In the genomic region with DNA sequence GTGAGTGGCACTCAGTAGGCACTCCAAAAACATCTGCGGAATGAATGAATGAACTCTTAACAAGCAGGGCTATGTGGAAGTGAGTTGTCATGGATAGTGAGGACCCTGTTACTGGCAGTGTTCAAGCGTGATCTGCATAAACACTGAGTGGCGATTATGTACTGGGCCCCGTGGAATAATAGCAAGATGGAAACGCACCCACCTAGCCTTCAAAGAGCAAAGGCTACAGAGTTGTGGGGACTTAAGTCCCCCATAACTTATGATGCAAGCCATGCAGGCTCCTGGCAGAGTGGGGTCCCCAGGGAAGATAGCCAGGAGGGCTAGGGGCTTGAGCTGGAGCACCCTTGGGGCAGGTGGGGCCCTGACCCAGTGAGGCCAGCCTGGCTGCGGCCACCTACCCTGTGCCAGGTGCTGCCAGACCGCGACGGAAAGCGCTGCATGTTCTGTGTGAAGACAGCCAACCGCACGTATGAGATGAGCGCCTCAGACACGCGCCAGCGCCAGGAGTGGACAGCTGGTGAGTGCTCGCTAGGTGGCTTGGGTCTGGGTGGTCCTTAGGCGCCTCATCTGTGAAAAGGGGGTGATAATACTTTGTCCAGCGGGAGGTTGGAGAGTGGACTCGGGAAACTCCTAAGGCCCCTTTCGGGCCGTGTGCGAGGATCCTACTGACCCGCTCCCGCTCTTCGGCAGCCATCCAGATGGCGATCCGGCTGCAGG, we compare ENCODE assay signal across 1 cellular context.
TF ChIP-seq lines count a peak whose summit lies in the region.

No MANE protein-coding gene starts in this region.

TF ChIP-seq in HepG2, 621 proteins besides CTCF, POLR2A, EP300 and RAD21 (continues in another document):
- TF ChIP-seq ZBTB20 (CRISPR knock-in tag; IDR thresholded peaks at IDR 0.05; ENCODE audit: borderline replicate concordance, low read depth), result no peak
- no peak for TF ChIP-seq GATA4 (IDR thresholded peaks at IDR 0.05; ENCODE audit: borderline replicate concordance, low read depth)
- no peak for TF ChIP-seq ZNF350 (CRISPR knock-in tag; IDR thresholded peaks at IDR 0.05; ENCODE audit: borderline replicate concordance, low read depth)
- 0 out of 2 replicates have a peak, but pooled peaks have one; percentile 65 for TF ChIP-seq ZNF296 (CRISPR knock-in tag; conservative IDR thresholded peaks at IDR 0.05)
- no peak for TF ChIP-seq CBX1 (IDR thresholded peaks at IDR 0.05; ENCODE audit: low read depth)
- TF ChIP-seq RBM39 (IDR thresholded peaks at IDR 0.05; ENCODE audit: low read depth, low read length, poor library complexity, severe bottlenecking), result no peak
- no peak for TF ChIP-seq RFX5 (IDR thresholded peaks at IDR 0.05; ENCODE audit: low read depth, low read length)
- TF ChIP-seq NONO (IDR thresholded peaks at IDR 0.05), result no peak
- TF ChIP-seq NONO (CRISPR knock-in tag; conservative IDR thresholded peaks at IDR 0.05), result no peak
- no peak for TF ChIP-seq ZNF180 (CRISPR knock-in tag; IDR thresholded peaks at IDR 0.05; ENCODE audit: borderline replicate concordance, low read depth)
- TF ChIP-seq, protein P1, sequence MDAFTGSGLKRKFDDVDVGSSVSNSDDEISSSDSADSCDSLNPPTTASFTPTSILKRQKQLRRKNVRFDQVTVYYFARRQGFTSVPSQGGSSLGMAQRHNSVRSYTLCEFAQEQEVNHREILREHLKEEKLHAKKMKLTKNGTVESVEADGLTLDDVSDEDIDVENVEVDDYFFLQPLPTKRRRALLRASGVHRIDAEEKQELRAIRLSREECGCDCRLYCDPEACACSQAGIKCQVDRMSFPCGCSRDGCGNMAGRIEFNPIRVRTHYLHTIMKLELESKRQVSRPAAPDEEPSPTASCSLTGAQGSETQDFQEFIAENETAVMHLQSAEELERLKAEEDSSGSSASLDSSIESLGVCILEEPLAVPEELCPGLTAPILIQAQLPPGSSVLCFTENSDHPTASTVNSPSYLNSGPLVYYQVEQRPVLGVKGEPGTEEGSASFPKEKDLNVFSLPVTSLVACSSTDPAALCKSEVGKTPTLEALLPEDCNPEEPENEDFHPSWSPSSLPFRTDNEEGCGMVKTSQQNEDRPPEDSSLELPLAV (CRISPR knock-in tag; conservative IDR thresholded peaks at IDR 0.05; ENCODE audit: low read depth), result no peak
- TF ChIP-seq JUN (CRISPR knock-in tag; IDR thresholded peaks at IDR 0.05), result no peak
- TF ChIP-seq ZNF207 (IDR thresholded peaks at IDR 0.05; ENCODE audit: borderline replicate concordance), result no peak
- TF ChIP-seq GABPA (IDR thresholded peaks at IDR 0.05; ENCODE audit: low read depth, low read length), result no peak
- no peak for TF ChIP-seq GABPA (CRISPR knock-in tag; IDR thresholded peaks at IDR 0.05; ENCODE audit: low read depth)
- no peak for TF ChIP-seq KAT8 (CRISPR knock-in tag; IDR thresholded peaks at IDR 0.05)
- TF ChIP-seq ZNF12 (CRISPR knock-in tag; IDR thresholded peaks at IDR 0.05), result no peak
- 0 out of 2 replicates have a peak, but pooled peaks have one; percentile 19 for TF ChIP-seq ZSCAN21 (CRISPR knock-in tag; IDR thresholded peaks at IDR 0.05; ENCODE audit: borderline replicate concordance)
- TF ChIP-seq, protein P2, sequence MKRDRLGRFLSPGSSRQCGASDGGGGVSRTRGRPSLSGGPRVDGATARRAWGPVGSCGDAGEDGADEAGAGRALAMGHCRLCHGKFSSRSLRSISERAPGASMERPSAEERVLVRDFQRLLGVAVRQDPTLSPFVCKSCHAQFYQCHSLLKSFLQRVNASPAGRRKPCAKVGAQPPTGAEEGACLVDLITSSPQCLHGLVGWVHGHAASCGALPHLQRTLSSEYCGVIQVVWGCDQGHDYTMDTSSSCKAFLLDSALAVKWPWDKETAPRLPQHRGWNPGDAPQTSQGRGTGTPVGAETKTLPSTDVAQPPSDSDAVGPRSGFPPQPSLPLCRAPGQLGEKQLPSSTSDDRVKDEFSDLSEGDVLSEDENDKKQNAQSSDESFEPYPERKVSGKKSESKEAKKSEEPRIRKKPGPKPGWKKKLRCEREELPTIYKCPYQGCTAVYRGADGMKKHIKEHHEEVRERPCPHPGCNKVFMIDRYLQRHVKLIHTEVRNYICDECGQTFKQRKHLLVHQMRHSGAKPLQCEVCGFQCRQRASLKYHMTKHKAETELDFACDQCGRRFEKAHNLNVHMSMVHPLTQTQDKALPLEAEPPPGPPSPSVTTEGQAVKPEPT (CRISPR knock-in tag; IDR thresholded peaks at IDR 0.05; ENCODE audit: low read depth), result peak; percentile 48; the same call in 1 of the 2 replicates
- TF ChIP-seq, protein P3, sequence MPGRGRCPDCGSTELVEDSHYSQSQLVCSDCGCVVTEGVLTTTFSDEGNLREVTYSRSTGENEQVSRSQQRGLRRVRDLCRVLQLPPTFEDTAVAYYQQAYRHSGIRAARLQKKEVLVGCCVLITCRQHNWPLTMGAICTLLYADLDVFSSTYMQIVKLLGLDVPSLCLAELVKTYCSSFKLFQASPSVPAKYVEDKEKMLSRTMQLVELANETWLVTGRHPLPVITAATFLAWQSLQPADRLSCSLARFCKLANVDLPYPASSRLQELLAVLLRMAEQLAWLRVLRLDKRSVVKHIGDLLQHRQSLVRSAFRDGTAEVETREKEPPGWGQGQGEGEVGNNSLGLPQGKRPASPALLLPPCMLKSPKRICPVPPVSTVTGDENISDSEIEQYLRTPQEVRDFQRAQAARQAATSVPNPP (CRISPR knock-in tag; IDR thresholded peaks at IDR 0.05), result no peak
- TF ChIP-seq ZNF75D (CRISPR knock-in tag; IDR thresholded peaks at IDR 0.05; ENCODE audit: borderline replicate concordance), result no peak
- 0 out of 2 replicates have a peak, but pooled peaks have one; percentile 14 for TF ChIP-seq ZNF841 (CRISPR knock-in tag; IDR thresholded peaks at IDR 0.05; ENCODE audit: borderline replicate concordance)
- TF ChIP-seq ZNF292 (CRISPR knock-in tag; IDR thresholded peaks at IDR 0.05; ENCODE audit: borderline replicate concordance, low read depth), result no peak
- TF ChIP-seq, protein P4, sequence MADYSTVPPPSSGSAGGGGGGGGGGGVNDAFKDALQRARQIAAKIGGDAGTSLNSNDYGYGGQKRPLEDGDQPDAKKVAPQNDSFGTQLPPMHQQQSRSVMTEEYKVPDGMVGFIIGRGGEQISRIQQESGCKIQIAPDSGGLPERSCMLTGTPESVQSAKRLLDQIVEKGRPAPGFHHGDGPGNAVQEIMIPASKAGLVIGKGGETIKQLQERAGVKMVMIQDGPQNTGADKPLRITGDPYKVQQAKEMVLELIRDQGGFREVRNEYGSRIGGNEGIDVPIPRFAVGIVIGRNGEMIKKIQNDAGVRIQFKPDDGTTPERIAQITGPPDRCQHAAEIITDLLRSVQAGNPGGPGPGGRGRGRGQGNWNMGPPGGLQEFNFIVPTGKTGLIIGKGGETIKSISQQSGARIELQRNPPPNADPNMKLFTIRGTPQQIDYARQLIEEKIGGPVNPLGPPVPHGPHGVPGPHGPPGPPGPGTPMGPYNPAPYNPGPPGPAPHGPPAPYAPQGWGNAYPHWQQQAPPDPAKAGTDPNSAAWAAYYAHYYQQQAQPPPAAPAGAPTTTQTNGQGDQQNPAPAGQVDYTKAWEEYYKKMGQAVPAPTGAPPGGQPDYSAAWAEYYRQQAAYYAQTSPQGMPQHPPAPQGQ (CRISPR knock-in tag; IDR thresholded peaks at IDR 0.05; ENCODE audit: borderline replicate concordance), result no peak
- peak; percentile 97 for TF ChIP-seq PAX8 (CRISPR knock-in tag; IDR thresholded peaks at IDR 0.05; ENCODE audit: borderline replicate concordance)
- no peak for TF ChIP-seq SRSF4 (IDR thresholded peaks at IDR 0.05; ENCODE audit: low read depth, low read length, poor library complexity, severe bottlenecking)
- TF ChIP-seq TBL1XR1 (IDR thresholded peaks at IDR 0.05; ENCODE audit: borderline replicate concordance, low read length, partially characterized antibody), result no peak
- no peak for TF ChIP-seq PRMT3 (CRISPR knock-in tag; IDR thresholded peaks at IDR 0.05; ENCODE audit: borderline replicate concordance, low read depth)
- TF ChIP-seq, protein P5, sequence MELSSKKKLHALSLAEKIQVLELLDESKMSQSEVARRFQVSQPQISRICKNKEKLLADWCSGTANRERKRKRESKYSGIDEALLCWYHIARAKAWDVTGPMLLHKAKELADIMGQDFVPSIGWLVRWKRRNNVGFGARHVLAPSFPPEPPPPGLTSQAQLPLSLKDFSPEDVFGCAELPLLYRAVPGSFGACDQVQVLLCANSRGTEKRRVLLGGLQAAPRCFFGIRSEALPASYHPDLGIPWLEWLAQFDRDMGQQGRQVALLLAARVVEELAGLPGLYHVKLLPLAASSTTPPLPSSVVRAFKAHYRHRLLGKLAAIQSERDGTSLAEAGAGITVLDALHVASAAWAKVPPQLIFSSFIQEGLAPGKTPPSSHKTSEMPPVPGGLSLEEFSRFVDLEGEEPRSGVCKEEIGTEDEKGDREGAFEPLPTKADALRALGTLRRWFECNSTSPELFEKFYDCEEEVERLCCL (CRISPR knock-in tag; IDR thresholded peaks at IDR 0.05; ENCODE audit: borderline replicate concordance), result no peak
- TF ChIP-seq ZNF720 (CRISPR knock-in tag; IDR thresholded peaks at IDR 0.05), result no peak
- no peak for TF ChIP-seq PCBP1 (IDR thresholded peaks at IDR 0.05; ENCODE audit: borderline replicate concordance, low read depth, low read length)
- TF ChIP-seq ZNF33B (CRISPR knock-in tag; IDR thresholded peaks at IDR 0.05), result peak; percentile 65; the same call in 1 of the 2 replicates
- no peak for TF ChIP-seq CBX2 (IDR thresholded peaks at IDR 0.05; ENCODE audit: low read depth, low read length)
- 0 out of 2 replicates have a peak, but pooled peaks have one; percentile 70 for TF ChIP-seq CBX2 (CRISPR knock-in tag; IDR thresholded peaks at IDR 0.05; ENCODE audit: low read depth)
- no peak for TF ChIP-seq ZNF616 (CRISPR knock-in tag; IDR thresholded peaks at IDR 0.05; ENCODE audit: low read depth)
- TF ChIP-seq SP5 (CRISPR knock-in tag; IDR thresholded peaks at IDR 0.05; ENCODE audit: borderline replicate concordance, low read depth), result no peak
- TF ChIP-seq, protein P6, sequence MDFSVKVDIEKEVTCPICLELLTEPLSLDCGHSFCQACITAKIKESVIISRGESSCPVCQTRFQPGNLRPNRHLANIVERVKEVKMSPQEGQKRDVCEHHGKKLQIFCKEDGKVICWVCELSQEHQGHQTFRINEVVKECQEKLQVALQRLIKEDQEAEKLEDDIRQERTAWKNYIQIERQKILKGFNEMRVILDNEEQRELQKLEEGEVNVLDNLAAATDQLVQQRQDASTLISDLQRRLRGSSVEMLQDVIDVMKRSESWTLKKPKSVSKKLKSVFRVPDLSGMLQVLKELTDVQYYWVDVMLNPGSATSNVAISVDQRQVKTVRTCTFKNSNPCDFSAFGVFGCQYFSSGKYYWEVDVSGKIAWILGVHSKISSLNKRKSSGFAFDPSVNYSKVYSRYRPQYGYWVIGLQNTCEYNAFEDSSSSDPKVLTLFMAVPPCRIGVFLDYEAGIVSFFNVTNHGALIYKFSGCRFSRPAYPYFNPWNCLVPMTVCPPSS (IDR thresholded peaks at IDR 0.05), result no peak
- TF ChIP-seq ZNF382 (CRISPR knock-in tag; IDR thresholded peaks at IDR 0.05; ENCODE audit: borderline replicate concordance), result no peak
- TF ChIP-seq, protein P7, sequence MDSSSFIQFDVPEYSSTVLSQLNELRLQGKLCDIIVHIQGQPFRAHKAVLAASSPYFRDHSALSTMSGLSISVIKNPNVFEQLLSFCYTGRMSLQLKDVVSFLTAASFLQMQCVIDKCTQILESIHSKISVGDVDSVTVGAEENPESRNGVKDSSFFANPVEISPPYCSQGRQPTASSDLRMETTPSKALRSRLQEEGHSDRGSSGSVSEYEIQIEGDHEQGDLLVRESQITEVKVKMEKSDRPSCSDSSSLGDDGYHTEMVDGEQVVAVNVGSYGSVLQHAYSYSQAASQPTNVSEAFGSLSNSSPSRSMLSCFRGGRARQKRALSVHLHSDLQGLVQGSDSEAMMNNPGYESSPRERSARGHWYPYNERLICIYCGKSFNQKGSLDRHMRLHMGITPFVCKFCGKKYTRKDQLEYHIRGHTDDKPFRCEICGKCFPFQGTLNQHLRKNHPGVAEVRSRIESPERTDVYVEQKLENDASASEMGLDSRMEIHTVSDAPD (CRISPR knock-in tag; IDR thresholded peaks at IDR 0.05), result peak; percentile 15; the same call in 1 of the 2 replicates
- no peak for TF ChIP-seq KDM2A (CRISPR knock-in tag; IDR thresholded peaks at IDR 0.05; ENCODE audit: borderline replicate concordance, low read depth)
- no peak for TF ChIP-seq DNMT1 (CRISPR knock-in tag; IDR thresholded peaks at IDR 0.05)
- no peak for TF ChIP-seq PITX1 (CRISPR knock-in tag; IDR thresholded peaks at IDR 0.05)
- TF ChIP-seq ZNF510 (CRISPR knock-in tag; IDR thresholded peaks at IDR 0.05; ENCODE audit: low read depth), result 0 out of 2 replicates have a peak, but pooled peaks have one; percentile 12
- TF ChIP-seq ZC3H4 (CRISPR knock-in tag; IDR thresholded peaks at IDR 0.05; ENCODE audit: borderline replicate concordance), result no peak
- TF ChIP-seq, protein P8, sequence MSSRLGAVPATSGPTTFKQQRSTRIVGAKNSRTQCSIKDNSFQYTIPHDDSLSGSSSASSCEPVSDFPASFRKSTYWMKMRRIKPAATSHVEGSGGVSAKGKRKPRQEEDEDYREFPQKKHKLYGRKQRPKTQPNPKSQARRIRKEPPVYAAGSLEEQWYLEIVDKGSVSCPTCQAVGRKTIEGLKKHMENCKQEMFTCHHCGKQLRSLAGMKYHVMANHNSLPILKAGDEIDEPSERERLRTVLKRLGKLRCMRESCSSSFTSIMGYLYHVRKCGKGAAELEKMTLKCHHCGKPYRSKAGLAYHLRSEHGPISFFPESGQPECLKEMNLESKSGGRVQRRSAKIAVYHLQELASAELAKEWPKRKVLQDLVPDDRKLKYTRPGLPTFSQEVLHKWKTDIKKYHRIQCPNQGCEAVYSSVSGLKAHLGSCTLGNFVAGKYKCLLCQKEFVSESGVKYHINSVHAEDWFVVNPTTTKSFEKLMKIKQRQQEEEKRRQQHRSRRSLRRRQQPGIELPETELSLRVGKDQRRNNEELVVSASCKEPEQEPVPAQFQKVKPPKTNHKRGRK (CRISPR knock-in tag; IDR thresholded peaks at IDR 0.05), result no peak
- no peak for TF ChIP-seq ISX (CRISPR knock-in tag; conservative IDR thresholded peaks at IDR 0.05)
- 0 out of 2 replicates have a peak, but pooled peaks have one; percentile 25 for TF ChIP-seq SP140L (CRISPR knock-in tag; IDR thresholded peaks at IDR 0.05; ENCODE audit: borderline replicate concordance)
- TF ChIP-seq, protein P9, sequence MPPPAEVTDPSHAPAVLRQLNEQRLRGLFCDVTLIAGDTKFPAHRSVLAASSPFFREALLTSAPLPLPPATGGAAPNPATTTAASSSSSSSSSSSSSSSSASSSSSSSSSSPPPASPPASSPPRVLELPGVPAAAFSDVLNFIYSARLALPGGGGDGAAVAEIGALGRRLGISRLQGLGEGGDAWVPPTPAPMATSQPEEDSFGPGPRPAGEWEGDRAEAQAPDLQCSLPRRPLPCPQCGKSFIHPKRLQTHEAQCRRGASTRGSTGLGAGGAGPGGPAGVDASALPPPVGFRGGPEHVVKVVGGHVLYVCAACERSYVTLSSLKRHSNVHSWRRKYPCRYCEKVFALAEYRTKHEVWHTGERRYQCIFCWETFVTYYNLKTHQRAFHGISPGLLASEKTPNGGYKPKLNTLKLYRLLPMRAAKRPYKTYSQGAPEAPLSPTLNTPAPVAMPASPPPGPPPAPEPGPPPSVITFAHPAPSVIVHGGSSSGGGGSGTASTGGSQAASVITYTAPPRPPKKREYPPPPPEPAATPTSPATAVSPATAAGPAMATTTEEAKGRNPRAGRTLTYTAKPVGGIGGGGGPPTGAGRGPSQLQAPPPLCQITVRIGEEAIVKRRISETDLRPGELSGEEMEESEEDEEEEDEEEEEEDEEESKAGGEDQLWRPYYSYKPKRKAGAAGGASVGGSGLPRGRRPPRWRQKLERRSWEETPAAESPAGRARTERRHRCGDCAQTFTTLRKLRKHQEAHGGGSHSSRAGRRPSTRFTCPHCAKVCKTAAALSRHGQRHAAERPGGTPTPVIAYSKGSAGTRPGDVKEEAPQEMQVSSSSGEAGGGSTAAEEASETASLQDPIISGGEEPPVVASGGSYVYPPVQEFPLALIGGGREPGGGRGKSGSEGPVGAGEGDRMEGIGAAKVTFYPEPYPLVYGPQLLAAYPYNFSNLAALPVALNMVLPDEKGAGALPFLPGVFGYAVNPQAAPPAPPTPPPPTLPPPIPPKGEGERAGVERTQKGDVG (CRISPR knock-in tag; IDR thresholded peaks at IDR 0.05; ENCODE audit: borderline replicate concordance), result peak; percentile 82; the same call in 1 of the 2 replicates
